ENCODE assay signal across 1 cellular context in genomic region chr18:35489913-35490490, GRCh38.
TF ChIP-seq lines count a peak whose summit lies in the region.

No MANE protein-coding gene starts in this region.

TF ChIP-seq in A549, 52 proteins besides CTCF, POLR2A, EP300 and RAD21 (continued from another document):
- no peak for TF ChIP-seq GATA3 (IDR thresholded peaks at IDR 0.05; ENCODE audit: borderline replicate concordance)
